ENCODE assay signal across 1 cellular context in genomic region chr15:83107841-83108181, GRCh38.
A peak's percentile ranks its signal among the peaks of the same experiment; 100 is the strongest.
TF ChIP-seq lines count a peak whose summit lies in the region.

No MANE protein-coding gene starts in this region.

TF ChIP-seq in K562, 482 proteins besides CTCF, POLR2A, EP300 and RAD21:
- TF ChIP-seq THAP12 (CRISPR knock-in tag; IDR thresholded peaks at IDR 0.05) (no peak), TSHZ1 (CRISPR knock-in tag; IDR thresholded peaks at IDR 0.05) (no peak), ARHGAP35 (IDR thresholded peaks at IDR 0.05; ENCODE audit: partially characterized antibody) (no peak), PYGO2 (tag; IDR thresholded peaks at IDR 0.05) (no peak), MAFG (tag; conservative IDR thresholded peaks at IDR 0.05) (no peak), NELFE (IDR thresholded peaks at IDR 0.05; ENCODE audit: insufficient read depth, insufficient read length) (no peak), NR0B1 (IDR thresholded peaks at IDR 0.05; ENCODE audit: partially characterized antibody) (no peak), SUPT5H (IDR thresholded peaks at IDR 0.05) (no peak), PHTF2 (CRISPR knock-in tag; IDR thresholded peaks at IDR 0.05) (no peak), NR1H2 (CRISPR knock-in tag; IDR thresholded peaks at IDR 0.05) (no peak), HMG20A (CRISPR knock-in tag; conservative IDR thresholded peaks at IDR 0.05) (no peak), IRF1 (CRISPR knock-in tag; IDR thresholded peaks at IDR 0.05; ENCODE audit: borderline replicate concordance) (no peak), ZFP36 (IDR thresholded peaks at IDR 0.05; ENCODE audit: low read depth, low read length, partially characterized antibody) (no peak), RBM14 (IDR thresholded peaks at IDR 0.05; ENCODE audit: borderline replicate concordance, insufficient read depth, low read depth, low read length) (0 out of 2 replicates have a peak, but pooled peaks have one; percentile 30), ZNF324 (CRISPR knock-in tag; IDR thresholded peaks at IDR 0.05) (no peak), RBM34 (IDR thresholded peaks at IDR 0.05; ENCODE audit: borderline replicate concordance, insufficient read depth, low read length) (no peak), CEBPG (CRISPR knock-in tag; IDR thresholded peaks at IDR 0.05) (no peak), CEBPG (tag; conservative IDR thresholded peaks at IDR 0.05 in 1 of 2, IDR thresholded peaks at IDR 0.05 in 1 of 2) (no peak), ZNF589 (CRISPR knock-in tag; IDR thresholded peaks at IDR 0.05; ENCODE audit: low read depth) (peak; percentile 42; the same call in 1 of the 2 replicates), HDAC3 (IDR thresholded peaks at IDR 0.05; ENCODE audit: borderline replicate concordance, partially characterized antibody) (no peak), STAT5B (CRISPR knock-in tag; IDR thresholded peaks at IDR 0.05) (no peak), ZNF217 (CRISPR knock-in tag; IDR thresholded peaks at IDR 0.05) (no peak), DACH1 (IDR thresholded peaks at IDR 0.05; ENCODE audit: partially characterized antibody) (no peak), BCOR (IDR thresholded peaks at IDR 0.05) (no peak), SMARCE1 (IDR thresholded peaks at IDR 0.05) (no peak), ZNF282 (CRISPR knock-in tag; IDR thresholded peaks at IDR 0.05) (no peak), PTTG1 (tag; IDR thresholded peaks at IDR 0.05; ENCODE audit: low read depth) (no peak), RBFOX2 (IDR thresholded peaks at IDR 0.05; ENCODE audit: low read depth, low read length) (peak; percentile 57)
- TF ChIP-seq, protein P1, sequence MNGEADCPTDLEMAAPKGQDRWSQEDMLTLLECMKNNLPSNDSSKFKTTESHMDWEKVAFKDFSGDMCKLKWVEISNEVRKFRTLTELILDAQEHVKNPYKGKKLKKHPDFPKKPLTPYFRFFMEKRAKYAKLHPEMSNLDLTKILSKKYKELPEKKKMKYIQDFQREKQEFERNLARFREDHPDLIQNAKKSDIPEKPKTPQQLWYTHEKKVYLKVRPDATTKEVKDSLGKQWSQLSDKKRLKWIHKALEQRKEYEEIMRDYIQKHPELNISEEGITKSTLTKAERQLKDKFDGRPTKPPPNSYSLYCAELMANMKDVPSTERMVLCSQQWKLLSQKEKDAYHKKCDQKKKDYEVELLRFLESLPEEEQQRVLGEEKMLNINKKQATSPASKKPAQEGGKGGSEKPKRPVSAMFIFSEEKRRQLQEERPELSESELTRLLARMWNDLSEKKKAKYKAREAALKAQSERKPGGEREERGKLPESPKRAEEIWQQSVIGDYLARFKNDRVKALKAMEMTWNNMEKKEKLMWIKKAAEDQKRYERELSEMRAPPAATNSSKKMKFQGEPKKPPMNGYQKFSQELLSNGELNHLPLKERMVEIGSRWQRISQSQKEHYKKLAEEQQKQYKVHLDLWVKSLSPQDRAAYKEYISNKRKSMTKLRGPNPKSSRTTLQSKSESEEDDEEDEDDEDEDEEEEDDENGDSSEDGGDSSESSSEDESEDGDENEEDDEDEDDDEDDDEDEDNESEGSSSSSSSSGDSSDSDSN (IDR thresholded peaks at IDR 0.05; ENCODE audit: borderline replicate concordance in 1 of 2, low read depth in 2 of 2, low read length in 2 of 2), result 0 out of 4 replicates have a peak, but pooled peaks of 1 of the 2 experiments have one; percentile 37
- TF ChIP-seq, protein P2, sequence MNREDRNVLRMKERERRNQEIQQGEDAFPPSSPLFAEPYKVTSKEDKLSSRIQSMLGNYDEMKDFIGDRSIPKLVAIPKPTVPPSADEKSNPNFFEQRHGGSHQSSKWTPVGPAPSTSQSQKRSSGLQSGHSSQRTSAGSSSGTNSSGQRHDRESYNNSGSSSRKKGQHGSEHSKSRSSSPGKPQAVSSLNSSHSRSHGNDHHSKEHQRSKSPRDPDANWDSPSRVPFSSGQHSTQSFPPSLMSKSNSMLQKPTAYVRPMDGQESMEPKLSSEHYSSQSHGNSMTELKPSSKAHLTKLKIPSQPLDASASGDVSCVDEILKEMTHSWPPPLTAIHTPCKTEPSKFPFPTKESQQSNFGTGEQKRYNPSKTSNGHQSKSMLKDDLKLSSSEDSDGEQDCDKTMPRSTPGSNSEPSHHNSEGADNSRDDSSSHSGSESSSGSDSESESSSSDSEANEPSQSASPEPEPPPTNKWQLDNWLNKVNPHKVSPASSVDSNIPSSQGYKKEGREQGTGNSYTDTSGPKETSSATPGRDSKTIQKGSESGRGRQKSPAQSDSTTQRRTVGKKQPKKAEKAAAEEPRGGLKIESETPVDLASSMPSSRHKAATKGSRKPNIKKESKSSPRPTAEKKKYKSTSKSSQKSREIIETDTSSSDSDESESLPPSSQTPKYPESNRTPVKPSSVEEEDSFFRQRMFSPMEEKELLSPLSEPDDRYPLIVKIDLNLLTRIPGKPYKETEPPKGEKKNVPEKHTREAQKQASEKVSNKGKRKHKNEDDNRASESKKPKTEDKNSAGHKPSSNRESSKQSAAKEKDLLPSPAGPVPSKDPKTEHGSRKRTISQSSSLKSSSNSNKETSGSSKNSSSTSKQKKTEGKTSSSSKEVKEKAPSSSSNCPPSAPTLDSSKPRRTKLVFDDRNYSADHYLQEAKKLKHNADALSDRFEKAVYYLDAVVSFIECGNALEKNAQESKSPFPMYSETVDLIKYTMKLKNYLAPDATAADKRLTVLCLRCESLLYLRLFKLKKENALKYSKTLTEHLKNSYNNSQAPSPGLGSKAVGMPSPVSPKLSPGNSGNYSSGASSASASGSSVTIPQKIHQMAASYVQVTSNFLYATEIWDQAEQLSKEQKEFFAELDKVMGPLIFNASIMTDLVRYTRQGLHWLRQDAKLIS (CRISPR knock-in tag; IDR thresholded peaks at IDR 0.05), result no peak
